8 cellular contexts compared by ENCODE assay signal in genomic region chr19:13865578-13866462, GRCh38. TPM values are rescaled to one million over a fixed set of nuclear protein-coding genes. Genes with fewer than 3 reads are reported as not detected.
DNase-seq lines count a peak whose midpoint lies in the region; ATAC-seq and TF ChIP-seq lines count a peak whose summit lies in the region.

No MANE protein-coding gene starts in this region.

- peaks cover 8% of the 10 kb centered on the region; the same call in 1 of the 2 replicates for H3K27me3 ChIP-seq in SJSA1 (replicated peaks)
- peaks cover 0 to 19% (median 0%) of the 10 kb centered on the region in 4 donors for H3K27me3 ChIP-seq in esophagus squamous epithelium
- H3K27me3 ChIP-seq in prostate gland (replicated peaks; ENCODE audit: insufficient read depth), result no peaks in the 10 kb centered on the region

- DNase-seq in NCI-H2171 treated with DMSO at 0.1 percent for 48 hours (lab: John Stamatoyannopoulos, UW) (peak; percentile 21), NCI-H2171 (lab: John Stamatoyannopoulos, UW) (no peak), SJSA1 (ENCODE audit: low read depth in 1 of 2, low spot score in 2 of 2) (no peak), esophagus squamous epithelium (lab: John Stamatoyannopoulos, UW) (no peak), prostate gland (ENCODE audit: low spot score) (no peak), NAMALWA (ENCODE audit: low spot score) (no peak), GM10248 (ENCODE audit: extremely low spot score) (no peak)

- POLR2A ChIA-PET in GM10248 (lab: Yijun Ruan, JAX), result no interaction called here

- H3K4me3 ChIP-seq in SJSA1, result peak overlapping the region; percentile 44
- peak overlapping the region; percentile 55 to 88 (median 66) for H3K4me3 ChIP-seq in esophagus squamous epithelium
- H3K4me3 ChIP-seq in prostate gland, result peak overlapping the region; percentile 57 to 64

- 4 to 25% methylated on average over 4 to 5 of the region's 81 CpGs for WGBS in esophagus squamous epithelium, 2 donors
- whole genome bisulfite sequencing in prostate gland, result 3% methylated on average over 31 of the region's 81 CpGs

- TF ChIP-seq POLR2A in esophagus squamous epithelium (IDR thresholded peaks at IDR 0.05), result no peak
- TF ChIP-seq POLR2A in prostate gland (IDR thresholded peaks at IDR 0.05), result no peak

- H3K9me3 ChIP-seq in SJSA1 (replicated peaks), result no peaks in the 10 kb centered on the region
- H3K9me3 ChIP-seq in esophagus squamous epithelium, result no peaks in the 10 kb centered on the region
- H3K9me3 ChIP-seq in prostate gland, result no peaks in the 10 kb centered on the region

- CTCF ChIA-PET in GM10248 (lab: Yijun Ruan, JAX), result no interaction called here

- H3K4me1 ChIP-seq in SJSA1 (replicated peaks), result peaks cover 44% of the 10 kb centered on the region
- H3K4me1 ChIP-seq in esophagus squamous epithelium, result peaks cover 17 to 50% (median 20%) of the 10 kb centered on the region in 3 donors
- peaks cover 8% of the 10 kb centered on the region for H3K4me1 ChIP-seq in prostate gland (replicated peaks)

- H3K27ac ChIP-seq in SJSA1 (no peak overlapping the region), esophagus squamous epithelium (peak overlapping the region; percentile 21 to 84 (median 56)), prostate gland (peak overlapping the region; percentile 48 to 56)

- no peak for ATAC-seq in HG03565 (IDR thresholded peaks at IDR 0.05; ENCODE audit: unreplicated experiment)

- no peaks in the 10 kb centered on the region for H3K36me3 ChIP-seq in SJSA1
- no peaks in the 10 kb centered on the region for H3K36me3 ChIP-seq in esophagus squamous epithelium
- H3K36me3 ChIP-seq in prostate gland, result no peaks in the 10 kb centered on the region

- TF ChIP-seq CTCF in esophagus squamous epithelium (IDR thresholded peaks at IDR 0.05), result peak in 1 of 6 experiments; percentile 11
- TF ChIP-seq CTCF in prostate gland (IDR thresholded peaks at IDR 0.05), result no peak
- no peak for TF ChIP-seq CTCF in GM10248 (IDR thresholded peaks at IDR 0.05; ENCODE audit: control extremely low read depth, extremely low read depth, low read depth, missing control alignments)

- intact Hi-C loops in esophagus squamous epithelium (cut with DNase I), result loop anchor here (10.0 kb wide), 1 partner anchor 271 kb away; no protein-coding TSS in a partner anchor
- intact Hi-C loops in prostate gland (cut with DNase I), result loop anchor here (10.0 kb wide), 2 partner anchors 261 to 711 kb away; partner anchors contain the start of genes IER2 and STX10

RNA-seq across cellular contexts. Expression of gene NANOS3, which starts 11.1 kb away (rescaled TPM):
- total RNA-seq in SJSA1 (2014; rRNA removed; shearing (Covaris generic)), result 0.50 TPM in 1 of 2 replicates, not detected in the other
- total RNA-seq in esophagus squamous epithelium (not detected), prostate gland (1 to 10 TPM in 1 of 2 donors, not detected in 1; 1.5 TPM)

RNA-seq across cellular contexts. Expression of gene BRME1, which starts 40.1 kb away (rescaled TPM):
- total RNA-seq in SJSA1 (2014; rRNA removed; shearing (Covaris generic)), result 0.21 TPM in 1 of 2 replicates, not detected in the other
- total RNA-seq in esophagus squamous epithelium (1 to 10 TPM; 1.8 to 6.3 (median 4.0) TPM), prostate gland (10 to 100 TPM in 1 of 2 donors, 1 to 10 TPM in 1; 2.0 to 12.6 TPM)

RNA-seq across cellular contexts. Expression of gene CC2D1A, which starts 40.2 kb away (rescaled TPM):
- 12.3 and 18.3 TPM in 2 replicates for total RNA-seq in SJSA1 (2014; rRNA removed; shearing (Covaris generic))
- total RNA-seq in esophagus squamous epithelium (10 to 100 TPM; 28.0 to 56.9 (median 36.0) TPM), prostate gland (10 to 100 TPM; 40.9 to 64.8 TPM)
